Comparison of ENCODE assay signal across 1 cellular context in the genomic region with DNA sequence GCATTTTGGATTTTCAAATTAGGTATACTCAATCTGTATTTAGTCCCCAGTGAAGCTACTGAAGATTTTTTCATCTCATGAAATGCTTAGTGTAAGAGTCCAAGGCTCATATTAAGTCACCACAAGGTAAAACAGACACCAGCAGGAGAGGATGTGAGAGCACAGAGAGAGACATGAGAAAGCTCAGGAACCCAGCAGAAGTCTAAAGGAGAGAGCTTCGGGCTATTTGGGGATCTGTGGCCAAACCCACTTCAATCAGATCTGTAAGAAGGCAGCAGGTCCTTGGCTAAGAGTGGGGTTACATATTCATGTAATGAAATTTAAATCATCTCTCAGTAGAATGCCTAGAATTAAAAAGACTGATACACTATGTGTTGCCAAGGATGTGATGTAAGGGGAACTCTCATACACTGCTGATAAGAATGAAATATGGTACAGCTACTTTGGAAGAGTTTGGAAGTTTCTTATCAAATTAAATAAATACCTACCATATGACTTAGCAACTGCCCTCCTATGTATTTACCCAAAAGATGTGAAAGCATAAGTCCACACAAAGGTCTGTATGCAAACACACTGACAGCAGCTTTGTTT.
TF ChIP-seq lines count a peak whose summit lies in the region.

No MANE protein-coding gene starts in this region.

TF ChIP-seq in IMR-90, 13 proteins besides CTCF, POLR2A, EP300 and RAD21 (continued from another document):
- TF ChIP-seq, protein P1, sequence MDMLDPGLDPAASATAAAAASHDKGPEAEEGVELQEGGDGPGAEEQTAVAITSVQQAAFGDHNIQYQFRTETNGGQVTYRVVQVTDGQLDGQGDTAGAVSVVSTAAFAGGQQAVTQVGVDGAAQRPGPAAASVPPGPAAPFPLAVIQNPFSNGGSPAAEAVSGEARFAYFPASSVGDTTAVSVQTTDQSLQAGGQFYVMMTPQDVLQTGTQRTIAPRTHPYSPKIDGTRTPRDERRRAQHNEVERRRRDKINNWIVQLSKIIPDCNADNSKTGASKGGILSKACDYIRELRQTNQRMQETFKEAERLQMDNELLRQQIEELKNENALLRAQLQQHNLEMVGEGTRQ (IDR thresholded peaks at IDR 0.05; ENCODE audit: low read depth, low read length), result no peak
